In genomic region chr21:42970946-42971653, GRCh38 we compare ENCODE assay signal across 32 cellular contexts. TPM values are rescaled to one million over a fixed set of nuclear protein-coding genes. Genes with fewer than 3 reads are reported as not detected.
DNase-seq lines count a peak whose midpoint lies in the region; ATAC-seq and TF ChIP-seq lines count a peak whose summit lies in the region.
"Had no signal": no experiment of that assay in that cellular context is flagged by ENCODE, and none has a peak within 500 bp of the region (broad histone marks: within the 10 kb centered on the region; RNA-seq: fewer than 3 reads in every experiment).

No MANE protein-coding gene starts in this region.

- no peaks in the 10 kb centered on the region for H3K27me3 ChIP-seq in SK-N-SH (ENCODE audit: insufficient read depth)
- H3K27me3 ChIP-seq in colonic mucosa, result no peaks in the 10 kb centered on the region
- H3K27me3 ChIP-seq in neural progenitor cell, result no peaks in the 10 kb centered on the region
- no peaks in the 10 kb centered on the region for H3K27me3 ChIP-seq in effector memory CD4-positive, alpha-beta T cell (replicated peaks; ENCODE audit: control insufficient read depth, insufficient read depth, low read length, poor library complexity, severe bottlenecking)
- H3K27me3 ChIP-seq: dorsolateral prefrontal cortex, pancreas had no signal

- H3K4me2 ChIP-seq in SK-N-SH (no peak overlapping the region), neural progenitor cell (no peak overlapping the region)
- H3K4me2 ChIP-seq: smooth muscle cell had no signal

- peaks cover 0 to 7% of the 10 kb centered on the region in 2 experiments; a peak in 1 of 4 replicates for H3K4me1 ChIP-seq in SK-N-SH (ENCODE audit: control insufficient read depth in 1 of 2, insufficient read depth in 2 of 2, low read depth in 1 of 2, low read length in 1 of 2)
- peaks cover 4% of the 10 kb centered on the region for H3K4me1 ChIP-seq in colonic mucosa
- H3K4me1 ChIP-seq in neural progenitor cell, result peaks cover 9% of the 10 kb centered on the region
- peaks cover 15% of the 10 kb centered on the region for H3K4me1 ChIP-seq in effector memory CD4-positive, alpha-beta T cell (ENCODE audit: control insufficient read depth, insufficient read depth, low read length, poor library complexity, severe bottlenecking)

- no peaks in the 10 kb centered on the region for H3K9me2 ChIP-seq in SK-N-SH

- H3K4me3 ChIP-seq in SK-N-SH (ENCODE audit: low read depth in 2 of 2, low read length in 1 of 2) (no peak overlapping the region), colonic mucosa (no peak overlapping the region), neural progenitor cell (no peak overlapping the region)
- H3K4me3 ChIP-seq in effector memory CD4-positive, alpha-beta T cell (ENCODE audit: insufficient read depth, low read depth, low read length, poor library complexity, severe bottlenecking), result no peak overlapping the region
- H3K4me3 ChIP-seq: dorsolateral prefrontal cortex, lower lobe of right lung, pancreas, smooth muscle cell had no signal

- H3K27ac ChIP-seq in SK-N-SH (ENCODE audit: low read depth in 2 of 2, low read length in 1 of 2), result no peak overlapping the region
- H3K27ac ChIP-seq in colonic mucosa, result peak overlapping the region; percentile 80
- H3K27ac ChIP-seq in neural progenitor cell, result no peak overlapping the region
- no peak overlapping the region for H3K27ac ChIP-seq in effector memory CD4-positive, alpha-beta T cell (ENCODE audit: insufficient read depth, low read length, poor library complexity, severe bottlenecking)
- H3K27ac ChIP-seq: 22Rv1, C4-2B, dorsolateral prefrontal cortex, VCaP had no signal

- no peaks in the 10 kb centered on the region for H3K9me3 ChIP-seq in SK-N-SH
- H3K9me3 ChIP-seq in colonic mucosa, result no peaks in the 10 kb centered on the region
- no peaks in the 10 kb centered on the region for H3K9me3 ChIP-seq in neural progenitor cell (ENCODE audit: low read depth)
- H3K9me3 ChIP-seq in effector memory CD4-positive, alpha-beta T cell (ENCODE audit: control insufficient read depth, low read length), result no peaks in the 10 kb centered on the region
- H3K9me3 ChIP-seq: lower lobe of right lung, pancreas had no signal

- 72% methylated on average over 7 of the region's 7 CpGs for WGBS in SK-N-SH (ENCODE audit: low lambda C conversion rate)

- POLR2A ChIA-PET in SK-N-SH (lab: Yijun Ruan, JAX), result no interaction called here

- peaks cover 6% of the 10 kb centered on the region for H3K4me1 Mint-ChIP-seq in neural progenitor cell

- no peak overlapping the region for H3K27ac Mint-ChIP-seq in neural progenitor cell
- H3K27ac Mint-ChIP-seq: activated T-helper 2 cell treated with anti-CD3 and anti-CD28 coated beads, Interferon-gamma antibody, Interleukin-2, Interleukin-4, amounts not matched to agents 10 μg/mL and 5 μg/mL and 100 μg/mL, durations not matched to agents 14 hours and 24 hours and 36 hours; natural killer cell had no signal

- H3K36me3 ChIP-seq in SK-N-SH (replicated peaks in 1 of 2; ENCODE audit: control insufficient read depth in 1 of 2, insufficient read depth in 2 of 2, low read length in 1 of 2) (no peaks in the 10 kb centered on the region), colonic mucosa (no peaks in the 10 kb centered on the region), neural progenitor cell (no peaks in the 10 kb centered on the region)
- H3K36me3 ChIP-seq in effector memory CD4-positive, alpha-beta T cell (ENCODE audit: control insufficient read depth, insufficient read depth, low read length), result no peaks in the 10 kb centered on the region
- H3K36me3 ChIP-seq: lower lobe of right lung, pancreas had no signal

- ATAC-seq in SK-N-SH treated with all-trans-retinoic acid at 6 μM for 48 hours (no peak), HG03378 (IDR thresholded peaks at IDR 0.05; ENCODE audit: unreplicated experiment) (no peak)
- ATAC-seq: lower lobe of right lung; natural killer cell; pancreas; stimulated activated naive CD8-positive, alpha-beta T cell treated with anti-CD3 and anti-CD28 coated beads, Interleukin-15, Interleukin-2, amounts not matched to agents 100 U/mL and 50 U/mL, for 24 hours had no signal

- peaks cover 6% of the 10 kb centered on the region for H3K79me2 ChIP-seq in SK-N-SH (ENCODE audit: insufficient read depth)
- peaks cover 9% of the 10 kb centered on the region for H3K79me2 ChIP-seq in neural progenitor cell (ENCODE audit: low read depth)

- peaks cover 6% of the 10 kb centered on the region for H3K27me3 Mint-ChIP-seq in neural progenitor cell (ENCODE audit: insufficient read depth, low read depth)
- H3K27me3 Mint-ChIP-seq: brain had no signal

- H4K20me1 ChIP-seq in SK-N-SH (ENCODE audit: insufficient read depth) (no peaks in the 10 kb centered on the region), neural progenitor cell (ENCODE audit: low read depth) (peaks cover 4% of the 10 kb centered on the region)

- H3K9ac ChIP-seq in SK-N-SH (no peak overlapping the region), colonic mucosa (ENCODE audit: low read depth in 2 of 2, low read length in 2 of 2) (no peak overlapping the region), neural progenitor cell (no peak overlapping the region)

- DNase-seq in SK-N-SH (no peak), colonic mucosa (no peak), neural progenitor cell (ENCODE audit: low spot score) (no peak), NCI-H1694 (lab: John Stamatoyannopoulos, UW) (no peak), DMS114 treated with DMSO at 0.1 percent for 48 hours (lab: John Stamatoyannopoulos, UW; ENCODE audit: unreplicated experiment) (no peak)
- no peak for DNase-seq in effector memory CD4-positive, alpha-beta T cell
- DNase-seq: activated CD4-positive, alpha-beta T cell treated with anti-CD3 and anti-CD28 coated beads for 48 hours; activated CD8-positive, alpha-beta memory T cell treated with anti-CD3 and anti-CD28 coated beads for 24 hours; activated naive CD4-positive, alpha-beta T cell treated with anti-CD3 and anti-CD28 coated beads, Interleukin-2, amount 50 U/mL, for 16 hours; activated T-cell treated with anti-CD3 and anti-CD28 coated beads for 4 hours; cerebellar nuclear complex; DND-41; GOT3; Kasumi-1; lower lobe of right lung; natural killer cell; NCI-H748 treated with DMSO at 0.1 percent for 48 hours; pancreas; SHP77 treated with DMSO at 0.1 percent for 48 hours; stimulated activated CD4-positive, alpha-beta T cell treated with anti-CD3 and anti-CD28 coated beads, Interleukin-1b, Interleukin-23, amount 100 ng/mL, for 48 hours; stimulated activated naive CD8-positive, alpha-beta T cell treated with anti-CD3 and anti-CD28 coated beads, Interleukin-15, Interleukin-2, amounts not matched to agents 100 U/mL and 50 U/mL, for 24 hours; T1000 had no signal

- H3K4me3 Mint-ChIP-seq in neural progenitor cell, result no peak overlapping the region

- H3K9me3 Mint-ChIP-seq in neural progenitor cell, result peaks cover 2% of the 10 kb centered on the region
- H3K9me3 Mint-ChIP-seq: activated T-helper 2 cell treated with anti-CD3 and anti-CD28 coated beads, Interferon-gamma antibody, Interleukin-2, Interleukin-4, amounts not matched to agents 10 μg/mL and 5 μg/mL and 100 μg/mL, durations not matched to agents 14 hours and 24 hours and 36 hours; natural killer cell had no signal

- H3F3A ChIP-seq in SK-N-SH (replicated peaks; ENCODE audit: insufficient read depth), result no peaks in the 10 kb centered on the region
- H3F3A ChIP-seq in neural progenitor cell (ENCODE audit: low read depth), result peaks cover 25% of the 10 kb centered on the region

- intact Hi-C loops in colonic mucosa (cut with DNase I), result no loop called here

- no peak for TF ChIP-seq RAD21 in SK-N-SH (IDR thresholded peaks at IDR 0.05; ENCODE audit: low read length)

- peak overlapping the region; percentile 22; the same call in 1 of the 2 replicates for H2AFZ ChIP-seq in SK-N-SH (ENCODE audit: low read depth)
- H2AFZ ChIP-seq in neural progenitor cell (replicated peaks), result peak overlapping the region; percentile 17

- CTCF ChIA-PET in SK-N-SH (lab: Yijun Ruan, JAX), result interaction anchor here (0.6 kb wide), 1 partner anchor 378 kb away, joined by 3 read pairs; no protein-coding TSS in a partner anchor

- no peak for TF ChIP-seq EP300 in SK-N-SH (IDR thresholded peaks at IDR 0.05; ENCODE audit: borderline replicate concordance in 1 of 2, low read depth in 1 of 2, low read length in 1 of 2)

- H3K36me3 Mint-ChIP-seq in neural progenitor cell, result no peaks in the 10 kb centered on the region
- H3K36me3 Mint-ChIP-seq: brain, natural killer cell had no signal

- TF ChIP-seq CTCF in SK-N-SH (IDR thresholded peaks at IDR 0.05) (no peak), colonic mucosa (IDR thresholded peaks at IDR 0.05) (no peak), neural progenitor cell (IDR thresholded peaks at IDR 0.05) (no peak)

TF ChIP-seq in SK-N-SH, 30 proteins besides CTCF, POLR2A, EP300 and RAD21 (continues in another document):
- TF ChIP-seq SMC3 (IDR thresholded peaks at IDR 0.05; ENCODE audit: low read depth, low read length), result no peak
- TF ChIP-seq USF1 (IDR thresholded peaks at IDR 0.05; ENCODE audit: borderline replicate concordance, low read depth), result no peak
- no peak for TF ChIP-seq ELF1 (IDR thresholded peaks at IDR 0.05)

TF ChIP-seq in SK-N-SH treated with all-trans-retinoic acid at 6 μM for 48 hours, 23 proteins besides CTCF, POLR2A, EP300 and RAD21:
- TF ChIP-seq CSDC2 (CRISPR knock-in tag; IDR thresholded peaks at IDR 0.05) (no peak), PPARA (CRISPR knock-in tag; IDR thresholded peaks at IDR 0.05; ENCODE audit: borderline replicate concordance) (no peak), BACH2 (CRISPR knock-in tag; IDR thresholded peaks at IDR 0.05; ENCODE audit: borderline replicate concordance) (no peak), ZFP30 (CRISPR knock-in tag; IDR thresholded peaks at IDR 0.05) (no peak), GLIS3 (CRISPR knock-in tag; IDR thresholded peaks at IDR 0.05) (no peak), ESRRG (CRISPR knock-in tag; IDR thresholded peaks at IDR 0.05) (no peak), SNAI2 (CRISPR knock-in tag; IDR thresholded peaks at IDR 0.05) (no peak), ZNF8 (CRISPR knock-in tag; IDR thresholded peaks at IDR 0.05) (no peak), OSR1 (CRISPR knock-in tag; IDR thresholded peaks at IDR 0.05) (no peak), ZC3H10 (CRISPR knock-in tag; IDR thresholded peaks at IDR 0.05) (no peak), RARB (CRISPR knock-in tag; IDR thresholded peaks at IDR 0.05) (no peak), ARNTL (CRISPR knock-in tag; IDR thresholded peaks at IDR 0.05; ENCODE audit: borderline replicate concordance, low read depth) (no peak), TCF4 (CRISPR knock-in tag; IDR thresholded peaks at IDR 0.05; ENCODE audit: borderline replicate concordance) (no peak)

RNA-seq across cellular contexts. Expression of gene PKNOX1, which starts 3.3 kb away (rescaled TPM):
- polyA plus RNA-seq in SK-N-SH (2012; rRNA removed), result 17.8 and 21.7 TPM in 2 replicates
- 11.2 and 19.4 TPM in 2 replicates for polyA plus RNA-seq in SK-N-SH (2012; cell fraction: cytosol; rRNA removed)
- polyA plus RNA-seq in SK-N-SH (2012; cell fraction: nucleus; rRNA removed), result 18.7 and 20.5 TPM in 2 replicates
- total RNA-seq in colonic mucosa (10 to 100 TPM; 15.4 to 16.6 TPM), neural progenitor cell (ENCODE audit: low replicate concordance) (10.3 and 11.0 TPM in 2 replicates)

RNA-seq across cellular contexts. Expression of gene ERVH48-1, which starts 45.7 kb away (rescaled TPM):
- not detected in 2 replicates for polyA plus RNA-seq in SK-N-SH (2012; rRNA removed)
- not detected in 2 replicates for polyA plus RNA-seq in SK-N-SH (2012; cell fraction: cytosol; rRNA removed)
- polyA plus RNA-seq in SK-N-SH (2012; cell fraction: nucleus; rRNA removed), result not detected in 2 replicates
- total RNA-seq in colonic mucosa (not detected), neural progenitor cell (ENCODE audit: low replicate concordance) (0.19 TPM in 1 of 2 replicates, not detected in the other)
- total RNA-seq: dorsolateral prefrontal cortex, frontal cortex, lower lobe of right lung, natural killer cell had no signal
